28 cellular contexts compared by ENCODE assay signal in genomic region chr21:16554522-16554921, GRCh38.
DNase-seq lines count a peak whose midpoint lies in the region; ATAC-seq and TF ChIP-seq lines count a peak whose summit lies in the region.
"Had no signal": no experiment of that assay in that cellular context is flagged by ENCODE, and none has a peak within 500 bp of the region (broad histone marks: within the 10 kb centered on the region; RNA-seq: fewer than 3 reads in every experiment).

No MANE protein-coding gene starts in this region.

- no peak overlapping the region for H3K4me2 ChIP-seq in GM23248 (ENCODE audit: unreplicated experiment)

- H3K9me3 Mint-ChIP-seq in Caco-2 (ENCODE audit: unreplicated experiment) = no peaks in the 10 kb centered on the region

- POLR2A ChIA-PET in Caco-2 (lab: Charles Lee) = no interaction called here

- no peaks in the 10 kb centered on the region for H3F3A ChIP-seq in GM23248 (ENCODE audit: insufficient read depth)

- no peak overlapping the region for H2AFZ ChIP-seq in GM23248
- H2AFZ ChIP-seq: parathyroid adenoma had no signal

- H3K27ac Mint-ChIP-seq in Caco-2 (ENCODE audit: unreplicated experiment) = peak overlapping the region; percentile 3
- H3K27ac Mint-ChIP-seq: activated CD4-positive, alpha-beta T cell treated with anti-CD3 and anti-CD28 coated beads for 36 hours; activated naive CD4-positive, alpha-beta T cell treated with anti-CD3 and anti-CD28 coated beads, Interleukin-2, amount 50 U/mL, for 72 hours; CD4-positive, alpha-beta memory T cell; T-helper 1 cell treated with Interleukin-12 subunit alpha and Interleukin-12 subunit beta and Interleukin-4 antibody, amounts not matched to agents 30 μg/mL and 1 μg/mL, for 36 hours had no signal

- no peak for DNase-seq in Caco-2
- DNase-seq in heart left ventricle = peak in 4 of 5 donors; percentile 26 to 59 (median 40)
- peak; percentile 72 for DNase-seq in mesenteric fat pad (ENCODE audit: low spot score)
- no peak for DNase-seq in activated CD8-positive, alpha-beta memory T cell treated with anti-CD3 and anti-CD28 coated beads, Interleukin-2, amount 50 U/mL, for 4 hours
- no peak for DNase-seq in GM23248
- no peak for DNase-seq in NAMALWA (ENCODE audit: low spot score)
- no peak for DNase-seq in NCI-H2029 (lab: John Stamatoyannopoulos, UW)
- DNase-seq: activated CD4-positive, alpha-beta T cell treated with anti-CD3 and anti-CD28 coated beads for 36 hours; activated CD8-positive, alpha-beta memory T cell treated with anti-CD3 and anti-CD28 coated beads for 24 hours; activated effector memory CD4-positive, alpha-beta T cell treated with Interleukin-2 at 50 U/mL for 16 hours; amygdala; CD4-positive, alpha-beta memory T cell; effector CD4-positive, alpha-beta T cell; head of caudate nucleus; KG1; NCI-H1105 treated with DMSO at 0.1 percent for 48 hours; NCI-H187 treated with DMSO at 0.1 percent for 48 hours; NCI-H510A treated with DMSO at 0.1 percent for 48 hours; OCI-M1; tibial artery had no signal

- H3K79me2 ChIP-seq in GM23248 (ENCODE audit: insufficient read depth) = no peaks in the 10 kb centered on the region
- H3K79me2 ChIP-seq: parathyroid adenoma had no signal

- H3K4me3 ChIP-seq in Caco-2 (ENCODE audit: low read depth, low read length) (no peak overlapping the region), heart left ventricle (no peak overlapping the region), GM23248 (no peak overlapping the region)
- H3K4me3 ChIP-seq: breast epithelium, SK-N-MC, tibial artery, vagina had no signal

- H3K9me3 ChIP-seq in Caco-2 (no peaks in the 10 kb centered on the region), heart left ventricle (peaks cover 0 to 3% (median 0%) of the 10 kb centered on the region in 12 donors), GM23248 (ENCODE audit: low read depth) (no peaks in the 10 kb centered on the region)
- H3K9me3 ChIP-seq: breast epithelium, tibial artery, vagina had no signal

- CTCF ChIA-PET in Caco-2 (lab: Charles Lee) = no interaction called here

- peaks cover 6% of the 10 kb centered on the region for H3K4me1 Mint-ChIP-seq in Caco-2 (ENCODE audit: low read depth, unreplicated experiment)
- H3K4me1 Mint-ChIP-seq: activated CD4-positive, alpha-beta T cell treated with anti-CD3 and anti-CD28 coated beads for 36 hours; CD4-positive, alpha-beta memory T cell had no signal

- in situ Hi-C loops in GM23248 (cut with MboI) = no loop called here

- intact Hi-C loops in Caco-2 (cut with micrococcal nuclease; ENCODE audit: unreplicated experiment) = no loop called here
- intact Hi-C loops in heart left ventricle (cut with DNase I) = no loop called here

- no peak for TF ChIP-seq CTCF in Caco-2 (IDR thresholded peaks at IDR 0.05; ENCODE audit: insufficient read depth in 1 of 2, low read depth in 1 of 2, low read length in 1 of 2, severe bottlenecking in 1 of 2, unreplicated experiment in 1 of 2)
- no peak for TF ChIP-seq CTCF in VCaP (conservative IDR thresholded peaks at IDR 0.05)
- TF ChIP-seq CTCF in heart left ventricle (IDR thresholded peaks at IDR 0.05) = no peak

- no TSS peak for BruUV-seq in Caco-2 (replicated peaks; lab: Mats Ljungman, UMichigan)

- no peak overlapping the region for H3K4me3 Mint-ChIP-seq in Caco-2 (ENCODE audit: unreplicated experiment)
- H3K4me3 Mint-ChIP-seq: activated CD4-positive, alpha-beta T cell treated with anti-CD3 and anti-CD28 coated beads for 36 hours; CD4-positive, alpha-beta memory T cell; T-helper 1 cell treated with Interleukin-12 subunit alpha and Interleukin-12 subunit beta and Interleukin-4 antibody, amounts not matched to agents 30 μg/mL and 1 μg/mL, for 36 hours had no signal

- H3K27me3 ChIP-seq in Caco-2 (replicated peaks; ENCODE audit: control insufficient read depth, insufficient read depth, low read length) (no peaks in the 10 kb centered on the region), heart left ventricle (no peaks in the 10 kb centered on the region), GM23248 (replicated peaks; ENCODE audit: insufficient read depth) (no peaks in the 10 kb centered on the region)
- H3K27me3 ChIP-seq: breast epithelium, tibial artery, vagina had no signal

- H4K20me1 ChIP-seq in GM23248 (ENCODE audit: insufficient read depth) = no peaks in the 10 kb centered on the region

- H3K4me1 ChIP-seq in Caco-2 (peaks cover 12% of the 10 kb centered on the region), heart left ventricle (peaks cover 0 to 17% (median 0%) of the 10 kb centered on the region in 12 donors), GM23248 (ENCODE audit: insufficient read depth) (peaks cover 7% of the 10 kb centered on the region)
- H3K4me1 ChIP-seq: breast epithelium, parathyroid adenoma, tibial artery had no signal

- H3K27ac ChIP-seq in VCaP (peak overlapping the region; percentile 71), heart left ventricle (peak overlapping the region in 6 of 12 donors; percentile 5 to 31 (median 19)), GM23248 (no peak overlapping the region)
- H3K27ac ChIP-seq: epithelial cell of prostate, parathyroid adenoma, SK-N-MC, tibial artery had no signal

- no peaks in the 10 kb centered on the region for H3K36me3 Mint-ChIP-seq in Caco-2 (ENCODE audit: insufficient read depth, unreplicated experiment)
- H3K36me3 Mint-ChIP-seq: activated naive CD4-positive, alpha-beta T cell treated with anti-CD3 and anti-CD28 coated beads, Interleukin-2, amount 50 U/mL, for 72 hours; CD4-positive, alpha-beta memory T cell had no signal

- H3K9ac ChIP-seq in GM23248 = no peak overlapping the region
- H3K9ac ChIP-seq: parathyroid adenoma had no signal

- H3K27me3 Mint-ChIP-seq in Caco-2 (ENCODE audit: insufficient read depth, unreplicated experiment) = no peaks in the 10 kb centered on the region
- H3K27me3 Mint-ChIP-seq: activated CD4-positive, alpha-beta T cell treated with anti-CD3 and anti-CD28 coated beads for 36 hours; CD4-positive, alpha-beta memory T cell had no signal

- ATAC-seq in heart left ventricle = peak in 3 of 4 donors; percentile 72 to 79 (median 74)
- ATAC-seq: activated CD4-positive, alpha-beta T cell treated with anti-CD3 and anti-CD28 coated beads for 36 hours; activated naive CD4-positive, alpha-beta T cell treated with anti-CD3 and anti-CD28 coated beads, Interleukin-2, amount 50 U/mL, for 72 hours had no signal

- no peaks in the 10 kb centered on the region for H3K9me2 ChIP-seq in GM23248 (ENCODE audit: insufficient read depth)

- WGBS in heart left ventricle, 4 donors = 55 to 67% (median 66%) methylated on average over 9 of the region's 9 CpGs
- WGBS in GM23248 (ENCODE audit: low coverage in 1 of 2, low lambda C conversion rate in 2 of 2, missing lambda C conversion rate in 2 of 2), 2 experiments = 97 to 99% methylated on average over 9 of the region's 9 CpGs

- TF ChIP-seq POLR2A in heart left ventricle (IDR thresholded peaks at IDR 0.05) = no peak

- H3K36me3 ChIP-seq in Caco-2 (ENCODE audit: control insufficient read depth, insufficient read depth, low read length) (no peaks in the 10 kb centered on the region), heart left ventricle (peaks cover 0 to 13% (median 0%) of the 10 kb centered on the region in 9 donors), GM23248 (ENCODE audit: low read depth) (no peaks in the 10 kb centered on the region)
- H3K36me3 ChIP-seq: breast epithelium had no signal

Comparison
In these comparisons a context has a peak if more than half of its experiments do, and no peak if none do; other contexts are left out.
1. DNase-seq: peak in heart left ventricle (4 of 5) and mesenteric fat pad (single experiment); none in Caco-2 (0 of 2), activated CD8-positive, alpha-beta memory T cell treated with anti-CD3 and anti-CD28 coated beads, Interleukin-2, amount 50 U/mL, for 4 hours (single experiment), GM23248 (single experiment), NAMALWA (single experiment) and NCI-H2029 (single experiment).